In the genomic region with DNA sequence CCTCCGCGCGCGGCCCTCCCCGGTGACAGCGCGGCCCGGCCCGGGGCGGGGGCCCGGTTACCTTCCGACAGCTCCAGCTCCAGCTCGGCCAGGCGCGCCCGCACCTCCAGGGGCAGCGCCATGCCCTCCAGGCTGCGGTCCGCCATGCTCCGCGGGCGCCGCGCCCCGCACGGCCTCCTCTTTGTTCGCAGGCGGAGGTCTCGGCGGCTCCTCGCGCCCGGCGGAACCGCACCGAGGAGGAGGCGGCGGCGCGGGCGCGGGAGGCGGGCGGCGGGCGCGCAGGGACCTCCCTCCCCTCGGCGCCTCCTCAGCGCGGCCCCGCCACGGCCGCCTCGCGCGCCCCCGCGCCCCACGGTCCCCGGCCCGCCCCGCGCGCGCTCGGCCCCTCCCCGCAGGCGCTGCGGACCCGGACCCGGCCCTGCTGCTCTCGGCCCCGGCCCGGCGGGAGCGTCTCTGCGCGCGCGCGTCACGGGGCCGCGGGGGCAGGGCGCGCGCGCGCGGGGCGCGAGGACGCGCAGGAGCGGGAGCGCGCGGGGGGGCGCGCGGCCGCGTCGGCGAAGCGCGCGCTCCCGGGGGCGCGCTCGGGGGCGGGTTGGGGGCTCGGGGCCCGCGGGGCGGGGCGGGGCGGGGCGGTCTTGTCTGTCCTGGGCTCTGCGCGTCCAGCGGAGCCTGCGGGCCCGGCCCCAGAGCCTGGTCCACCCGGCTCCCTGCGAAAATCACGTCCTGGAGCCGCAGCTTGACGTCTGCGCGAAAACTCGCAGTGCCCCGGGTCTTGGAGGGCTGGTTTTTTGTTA, we compare ENCODE assay signal across 8 cellular contexts. TPM values are rescaled to one million over a fixed set of nuclear protein-coding genes. Genes with fewer than 3 reads are reported as not detected.
DNase-seq lines count a peak whose midpoint lies in the region; ATAC-seq and TF ChIP-seq lines count a peak whose summit lies in the region.

A gene with protein sequence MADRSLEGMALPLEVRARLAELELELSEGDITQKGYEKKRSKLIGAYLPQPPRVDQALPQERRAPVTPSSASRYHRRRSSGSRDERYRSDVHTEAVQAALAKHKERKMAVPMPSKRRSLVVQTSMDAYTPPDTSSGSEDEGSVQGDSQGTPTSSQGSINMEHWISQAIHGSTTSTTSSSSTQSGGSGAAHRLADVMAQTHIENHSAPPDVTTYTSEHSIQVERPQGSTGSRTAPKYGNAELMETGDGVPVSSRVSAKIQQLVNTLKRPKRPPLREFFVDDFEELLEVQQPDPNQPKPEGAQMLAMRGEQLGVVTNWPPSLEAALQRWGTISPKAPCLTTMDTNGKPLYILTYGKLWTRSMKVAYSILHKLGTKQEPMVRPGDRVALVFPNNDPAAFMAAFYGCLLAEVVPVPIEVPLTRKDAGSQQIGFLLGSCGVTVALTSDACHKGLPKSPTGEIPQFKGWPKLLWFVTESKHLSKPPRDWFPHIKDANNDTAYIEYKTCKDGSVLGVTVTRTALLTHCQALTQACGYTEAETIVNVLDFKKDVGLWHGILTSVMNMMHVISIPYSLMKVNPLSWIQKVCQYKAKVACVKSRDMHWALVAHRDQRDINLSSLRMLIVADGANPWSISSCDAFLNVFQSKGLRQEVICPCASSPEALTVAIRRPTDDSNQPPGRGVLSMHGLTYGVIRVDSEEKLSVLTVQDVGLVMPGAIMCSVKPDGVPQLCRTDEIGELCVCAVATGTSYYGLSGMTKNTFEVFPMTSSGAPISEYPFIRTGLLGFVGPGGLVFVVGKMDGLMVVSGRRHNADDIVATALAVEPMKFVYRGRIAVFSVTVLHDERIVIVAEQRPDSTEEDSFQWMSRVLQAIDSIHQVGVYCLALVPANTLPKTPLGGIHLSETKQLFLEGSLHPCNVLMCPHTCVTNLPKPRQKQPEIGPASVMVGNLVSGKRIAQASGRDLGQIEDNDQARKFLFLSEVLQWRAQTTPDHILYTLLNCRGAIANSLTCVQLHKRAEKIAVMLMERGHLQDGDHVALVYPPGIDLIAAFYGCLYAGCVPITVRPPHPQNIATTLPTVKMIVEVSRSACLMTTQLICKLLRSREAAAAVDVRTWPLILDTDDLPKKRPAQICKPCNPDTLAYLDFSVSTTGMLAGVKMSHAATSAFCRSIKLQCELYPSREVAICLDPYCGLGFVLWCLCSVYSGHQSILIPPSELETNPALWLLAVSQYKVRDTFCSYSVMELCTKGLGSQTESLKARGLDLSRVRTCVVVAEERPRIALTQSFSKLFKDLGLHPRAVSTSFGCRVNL (N-terminal part only) (minus strand): TSS at position 236 of the 794 bp plus-strand sequence. CDS start 90 bp downstream, at position 146.

- H3K9ac ChIP-seq in GM23248 (peak within 1 kb of the TSS; percentile 87), SK-N-SH (peak within 1 kb of the TSS; percentile 84)

- CTCF ChIA-PET in A673 (lab: Charles Lee) (interaction anchor here (0.6 kb wide), 1 partner anchor 360 kb away, joined by 4 read pairs; no protein-coding TSS in a partner anchor), SK-N-SH (lab: Yijun Ruan, JAX) (interaction anchor here (1.2 to 1.5 kb wide), 2 partner anchors 178 to 179 kb away, joined by 4 to 6 read pairs; no protein-coding TSS in a partner anchor)

- H3K36me3 ChIP-seq in A673 (ENCODE audit: insufficient read depth, low read length, poor library complexity, severe bottlenecking) = no peaks in the 10 kb centered on the region
- H3K36me3 ChIP-seq in GM23248 (ENCODE audit: low read depth) = no peaks in the 10 kb centered on the region
- H3K36me3 ChIP-seq in SK-N-SH (replicated peaks in 1 of 2; ENCODE audit: control insufficient read depth in 1 of 2, insufficient read depth in 2 of 2, low read length in 1 of 2) = no peaks in the 10 kb centered on the region
- no peaks in the 10 kb centered on the region for H3K36me3 ChIP-seq in esophagus squamous epithelium

- H3K9me3 Mint-ChIP-seq in mesothelial cell of epicardium (no peaks in the 10 kb centered on the region), type B pancreatic cell (no peaks in the 10 kb centered on the region)

- no peak for ATAC-seq in GM21619 (IDR thresholded peaks at IDR 0.05; ENCODE audit: unreplicated experiment)

- H3K4me1 Mint-ChIP-seq in mesothelial cell of epicardium = peaks cover 34% of the 10 kb centered on the region
- H3K4me1 Mint-ChIP-seq in type B pancreatic cell (ENCODE audit: unreplicated experiment) = peaks cover 33% of the 10 kb centered on the region

- H3K9me3 ChIP-seq in A673 (ENCODE audit: low read depth, low read length, poor library complexity, severe bottlenecking) (no peaks in the 10 kb centered on the region), GM23248 (ENCODE audit: low read depth) (no peaks in the 10 kb centered on the region), SK-N-SH (no peaks in the 10 kb centered on the region), esophagus squamous epithelium (no peaks in the 10 kb centered on the region)

- peaks cover 10% of the 10 kb centered on the region for H3K4me1 ChIP-seq in A673 (ENCODE audit: insufficient read depth, low read length, poor library complexity, severe bottlenecking)
- peaks cover 25% of the 10 kb centered on the region for H3K4me1 ChIP-seq in GM23248 (ENCODE audit: insufficient read depth)
- peaks cover 0 to 15% of the 10 kb centered on the region in 2 experiments; a peak in 1 of 4 replicates for H3K4me1 ChIP-seq in SK-N-SH (ENCODE audit: control insufficient read depth in 1 of 2, insufficient read depth in 2 of 2, low read depth in 1 of 2, low read length in 1 of 2)
- peaks cover 5 to 44% (median 14%) of the 10 kb centered on the region in 3 donors for H3K4me1 ChIP-seq in esophagus squamous epithelium

- H3K4me2 ChIP-seq in GM23248 (ENCODE audit: unreplicated experiment) (peak within 1 kb of the TSS; percentile 70), SK-N-SH (peak within 1 kb of the TSS; percentile 90)

- H3K4me3 Mint-ChIP-seq in mesothelial cell of epicardium = peak within 1 kb of the TSS; percentile 83
- peak within 1 kb of the TSS; percentile 91 for H3K4me3 Mint-ChIP-seq in type B pancreatic cell

- no peak for TF ChIP-seq CTCF in A673 (conservative IDR thresholded peaks at IDR 0.05; ENCODE audit: low read depth, low read length)
- no peak for TF ChIP-seq CTCF in SK-N-SH (IDR thresholded peaks at IDR 0.05)
- no peak for TF ChIP-seq CTCF in esophagus squamous epithelium (IDR thresholded peaks at IDR 0.05)
- TF ChIP-seq CTCF in mesothelial cell of epicardium (IDR thresholded peaks at IDR 0.05; ENCODE audit: unreplicated experiment) = no peak
- no peak for TF ChIP-seq CTCF in type B pancreatic cell (conservative IDR thresholded peaks at IDR 0.05)

- POLR2A ChIA-PET in A673 (lab: Charles Lee; ENCODE audit: low non-redundant PET) (no interaction called here), SK-N-SH (lab: Yijun Ruan, JAX) (no interaction called here)

- no peaks in the 10 kb centered on the region for H3K9me2 ChIP-seq in GM23248 (ENCODE audit: insufficient read depth)
- H3K9me2 ChIP-seq in SK-N-SH = no peaks in the 10 kb centered on the region

- H3K27ac Mint-ChIP-seq in mesothelial cell of epicardium = peak within 1 kb of the TSS; percentile 93
- peak within 1 kb of the TSS; percentile 76 for H3K27ac Mint-ChIP-seq in type B pancreatic cell

- no peak for TF ChIP-seq RAD21 in SK-N-SH (IDR thresholded peaks at IDR 0.05; ENCODE audit: low read length)

- H4K20me1 ChIP-seq in GM23248 (ENCODE audit: insufficient read depth) = peaks cover 3% of the 10 kb centered on the region; the same call in 1 of the 2 replicates
- peaks cover 11% of the 10 kb centered on the region for H4K20me1 ChIP-seq in SK-N-SH (ENCODE audit: insufficient read depth)

- in situ Hi-C loops in GM23248 (cut with MboI) = no loop called here

- H3K4me3 ChIP-seq in A673 (ENCODE audit: low read depth, low read length, poor library complexity, severe bottlenecking) (peak within 1 kb of the TSS; percentile 75), GM23248 (peak within 1 kb of the TSS; percentile 85), SK-N-SH (ENCODE audit: low read depth in 2 of 2, low read length in 1 of 2) (peak within 1 kb of the TSS; percentile 83 to 91), esophagus squamous epithelium (peak within 1 kb of the TSS; percentile 61 to 87 (median 70))

- H3K27me3 Mint-ChIP-seq in mesothelial cell of epicardium (ENCODE audit: low read depth) (peaks cover 9% of the 10 kb centered on the region), type B pancreatic cell (peaks cover 10% of the 10 kb centered on the region)

- H3F3A ChIP-seq in GM23248 (ENCODE audit: insufficient read depth) (peaks cover 8% of the 10 kb centered on the region; the same call in 1 of the 2 replicates), SK-N-SH (replicated peaks; ENCODE audit: insufficient read depth) (peaks cover under 1% of the 10 kb centered on the region)

- H3K27me3 ChIP-seq in A673 (replicated peaks; ENCODE audit: insufficient read depth, low read depth, low read length, poor library complexity) (no peaks in the 10 kb centered on the region), GM23248 (replicated peaks; ENCODE audit: insufficient read depth) (no peaks in the 10 kb centered on the region), SK-N-SH (ENCODE audit: insufficient read depth) (no peaks in the 10 kb centered on the region), esophagus squamous epithelium (peaks cover 0 to 12% (median 0%) of the 10 kb centered on the region in 4 donors)

- H2AFZ ChIP-seq in GM23248 (peak within 1 kb of the TSS; percentile 86), SK-N-SH (ENCODE audit: low read depth) (peak within 1 kb of the TSS; percentile 78)

- H3K79me2 ChIP-seq in GM23248 (ENCODE audit: insufficient read depth) (peaks cover 43% of the 10 kb centered on the region), SK-N-SH (ENCODE audit: insufficient read depth) (peaks cover 45% of the 10 kb centered on the region)

- TF ChIP-seq POLR2A in esophagus squamous epithelium (IDR thresholded peaks at IDR 0.05) = peak in 2 of 4 donors; percentile 37 to 39

- peak; percentile 78 for DNase-seq in A673 (ENCODE audit: low spot score)
- peak; percentile 90 for DNase-seq in GM23248
- peak; percentile 99 for DNase-seq in SK-N-SH
- DNase-seq in esophagus squamous epithelium (lab: John Stamatoyannopoulos, UW) = no peak
- peak; percentile 77 to 84 for DNase-seq in mesothelial cell of epicardium (ENCODE audit: low spot score in 2 of 2, unreplicated experiment in 2 of 2)
- peak; percentile 86 for DNase-seq in type B pancreatic cell (ENCODE audit: extremely low spot score, unreplicated experiment)
- DNase-seq in stimulated activated CD8-positive, alpha-beta memory T cell treated with anti-CD3 and anti-CD28 coated beads, Interleukin-4, amount 100 ng/mL, for 48 hours = no peak

- TF ChIP-seq EP300 in SK-N-SH (IDR thresholded peaks at IDR 0.05; ENCODE audit: borderline replicate concordance in 1 of 2, low read depth in 1 of 2, low read length in 1 of 2) = no peak

- peak within 1 kb of the TSS; percentile 78 for H3K27ac ChIP-seq in A673 (ENCODE audit: low read depth, low read length, poor library complexity, severe bottlenecking)
- peak within 1 kb of the TSS; percentile 84 for H3K27ac ChIP-seq in GM23248
- H3K27ac ChIP-seq in SK-N-SH (ENCODE audit: low read depth in 2 of 2, low read length in 1 of 2) = peak within 1 kb of the TSS; percentile 72 to 82
- H3K27ac ChIP-seq in esophagus squamous epithelium = peak within 1 kb of the TSS; percentile 75 to 91 (median 86)

- H3K36me3 Mint-ChIP-seq in mesothelial cell of epicardium = no peaks in the 10 kb centered on the region
- peaks cover 3% of the 10 kb centered on the region for H3K36me3 Mint-ChIP-seq in type B pancreatic cell

- WGBS in GM23248 (ENCODE audit: low coverage in 1 of 2, low lambda C conversion rate in 2 of 2, missing lambda C conversion rate in 2 of 2), 2 experiments = 1 to 2% methylated on average over 22 to 35 of the region's 135 CpGs
- WGBS in SK-N-SH (ENCODE audit: low lambda C conversion rate) = 3% methylated on average over 5 of the region's 135 CpGs
- WGBS in esophagus squamous epithelium, 2 donors = 0% methylated on average over 12 of the region's 135 CpGs; no CpG with 5 or more reads in 1 of the 2 donors

- intact Hi-C loops in A673 (cut with micrococcal nuclease; ENCODE audit: unreplicated experiment) (loop anchor here (10.0 kb wide), 1 partner anchor 175 kb away; no protein-coding TSS in a partner anchor), esophagus squamous epithelium (cut with DNase I) (loop anchor here (10.0 kb wide), 1 partner anchor 175 kb away; no protein-coding TSS in a partner anchor)

- BruUV-seq in A673 (replicated peaks; lab: Mats Ljungman, UMichigan) = no TSS peak

RNA-seq across cellular contexts. Expression of the gene that starts here (rescaled TPM):
- 13.2 and 16.5 TPM in 2 replicates for total RNA-seq in A673 (2021)
- total RNA-seq in GM23248 (2014; rRNA removed; shearing (Covaris generic)) = 10.2 and 12.0 TPM in 2 replicates
- polyA plus RNA-seq in GM23248 (2016; fragmentation: Nextera tagmentation; extraction: Ambion mirVana) = 11.8 and 13.1 TPM in 2 replicates
- 6.2 and 8.7 TPM in 2 replicates for polyA plus RNA-seq in SK-N-SH (2012; rRNA removed)
- polyA plus RNA-seq in SK-N-SH (2012; cell fraction: cytosol; rRNA removed) = 7.2 and 8.9 TPM in 2 replicates
- polyA plus RNA-seq in SK-N-SH (2012; cell fraction: nucleus; rRNA removed) = 14.0 and 14.5 TPM in 2 replicates
- 10 to 100 TPM in 1 of 4 donors, 1 to 10 TPM in 3; 2.4 to 14.9 (median 6.1) TPM for total RNA-seq in esophagus squamous epithelium
- 30.3 to 30.8 TPM (median 30.6 TPM) in 3 replicates for total RNA-seq in mesothelial cell of epicardium
- 22.6 and 23.1 TPM in 2 replicates for total RNA-seq in type B pancreatic cell (ENCODE audit: low replicate concordance)

Comparison
In these comparisons a context has a peak if more than half of its experiments do, and no peak if none do; other contexts are left out.
1. DNase-seq: peak in A673 (single experiment), GM23248 (single experiment), SK-N-SH (single experiment), mesothelial cell of epicardium (2 of 2) and type B pancreatic cell (single experiment); none in esophagus squamous epithelium (single experiment) and stimulated activated CD8-positive, alpha-beta memory T cell treated with anti-CD3 and anti-CD28 coated beads, Interleukin-4, amount 100 ng/mL, for 48 hours (single experiment).
2. Peak in every context shown above with its lines, with median percentiles within 50 percentile points of each other: H3K27ac ChIP-seq and H3K4me3 ChIP-seq.